Comparison of ENCODE assay signal across 15 cellular contexts in genomic region chr2:204705243-204705971, GRCh38.
DNase-seq lines count a peak whose midpoint lies in the region; TF ChIP-seq lines count a peak whose summit lies in the region.
"Had no signal": no experiment of that assay in that cellular context is flagged by ENCODE, and none has a peak within 500 bp of the region (broad histone marks: within the 10 kb centered on the region; RNA-seq: fewer than 3 reads in every experiment).

No MANE protein-coding gene starts in this region.

- no peaks in the 10 kb centered on the region for H3K27me3 ChIP-seq in Karpas-422 (ENCODE audit: low read length)
- H3K27me3 ChIP-seq: BLaER1 treated with 17β-estradiol and CSF1 and Interleukin-3, amounts not matched to agents 10 nM and 100 nM; testis had no signal

- no peaks in the 10 kb centered on the region for H3K36me3 Mint-ChIP-seq in progenitor cell of endocrine pancreas (ENCODE audit: insufficient read depth)

- no peak overlapping the region for H3K9ac ChIP-seq in Karpas-422 (ENCODE audit: low read length)
- H3K9ac ChIP-seq: BLaER1 treated with 17β-estradiol and CSF1 and Interleukin-3, amounts not matched to agents 10 nM and 100 nM had no signal

- H3K4me3 ChIP-seq in epithelial cell of proximal tubule (ENCODE audit: low read depth, low read length) (no peak overlapping the region), Karpas-422 (ENCODE audit: low read length) (no peak overlapping the region)
- H3K4me3 ChIP-seq: BLaER1 treated with 17β-estradiol and CSF1 and Interleukin-3, amounts not matched to agents 10 nM and 100 nM; GM12878; testis had no signal

- no peaks in the 10 kb centered on the region for H3K9me3 ChIP-seq in Karpas-422 (ENCODE audit: low read length)
- H3K9me3 ChIP-seq: BLaER1 treated with 17β-estradiol and CSF1 and Interleukin-3, amounts not matched to agents 10 nM and 100 nM; testis had no signal

- no peak overlapping the region for H3K4me3 Mint-ChIP-seq in progenitor cell of endocrine pancreas (ENCODE audit: low read depth)
- H3K4me3 Mint-ChIP-seq: endodermal cell had no signal

- no peaks in the 10 kb centered on the region for H3K9me2 ChIP-seq in Karpas-422 (replicated peaks; ENCODE audit: insufficient read depth, low read length)

- H2AFZ ChIP-seq in Karpas-422 (ENCODE audit: low read length), result no peak overlapping the region

- H3K27me3 Mint-ChIP-seq in progenitor cell of endocrine pancreas, result no peaks in the 10 kb centered on the region

- H3K4me1 ChIP-seq in Karpas-422 (ENCODE audit: low read length), result no peaks in the 10 kb centered on the region
- H3K4me1 ChIP-seq: BLaER1 treated with 17β-estradiol and CSF1 and Interleukin-3, amounts not matched to agents 10 nM and 100 nM; testis had no signal

- H3K9me3 Mint-ChIP-seq in progenitor cell of endocrine pancreas (ENCODE audit: low read depth), result no peaks in the 10 kb centered on the region
- H3K9me3 Mint-ChIP-seq: endodermal cell had no signal

- H3K27ac ChIP-seq in Karpas-422 (ENCODE audit: low read length), result no peak overlapping the region
- H3K27ac ChIP-seq: BLaER1 treated with 17β-estradiol and CSF1 and Interleukin-3, amounts not matched to agents 10 nM and 100 nM; testis had no signal

- TF ChIP-seq CTCF in epithelial cell of proximal tubule (conservative IDR thresholded peaks at IDR 0.05; ENCODE audit: low read depth, low read length) (no peak), progenitor cell of endocrine pancreas (IDR thresholded peaks at IDR 0.05; ENCODE audit: unreplicated experiment) (no peak)

- peaks cover 5% of the 10 kb centered on the region for H3K4me1 Mint-ChIP-seq in progenitor cell of endocrine pancreas (ENCODE audit: low read depth)
- H3K4me1 Mint-ChIP-seq: endodermal cell had no signal

- peak overlapping the region; percentile 13 for H3K27ac Mint-ChIP-seq in progenitor cell of endocrine pancreas
- H3K27ac Mint-ChIP-seq: endodermal cell had no signal

- H3K36me3 ChIP-seq in Karpas-422 (ENCODE audit: insufficient read depth, low read length), result no peaks in the 10 kb centered on the region
- H3K36me3 ChIP-seq: BLaER1 treated with 17β-estradiol and CSF1 and Interleukin-3, amounts not matched to agents 10 nM and 100 nM had no signal

- DNase-seq in H4 (ENCODE audit: low spot score) (peak; percentile 6), NCI-H524 treated with DMSO at 0.1 percent for 48 hours (lab: John Stamatoyannopoulos, UW) (peak; percentile 51), epithelial cell of proximal tubule (ENCODE audit: low read depth) (peak; percentile 74), progenitor cell of endocrine pancreas (ENCODE audit: low spot score, unreplicated experiment) (no peak), NCI-H2196 (lab: John Stamatoyannopoulos, UW; ENCODE audit: unreplicated experiment) (no peak), Karpas-422 (no peak), activated gamma-delta T cell (lab: John Stamatoyannopoulos, UW) (no peak)
- DNase-seq: activated naive CD4-positive, alpha-beta T cell; endodermal cell; MM.1S; NCI-H2171 treated with DMSO at 0.1 percent for 48 hours; posterior cingulate gyrus; testis had no signal

- no peaks in the 10 kb centered on the region for H4K20me1 ChIP-seq in Karpas-422 (ENCODE audit: insufficient read depth, low read depth, low read length)
- H4K20me1 ChIP-seq: BLaER1 treated with 17β-estradiol and CSF1 and Interleukin-3, amounts not matched to agents 10 nM and 100 nM had no signal

- no peaks in the 10 kb centered on the region for H3K79me2 ChIP-seq in Karpas-422 (ENCODE audit: low read length)

- H3K4me2 ChIP-seq in Karpas-422 (ENCODE audit: low read depth, low read length, poor library complexity, severe bottlenecking), result no peak overlapping the region
- H3K4me2 ChIP-seq: BLaER1 treated with 17β-estradiol and CSF1 and Interleukin-3, amounts not matched to agents 10 nM and 100 nM had no signal

Comparison
In these comparisons a context has a peak if more than half of its experiments do, and no peak if none do; other contexts are left out.
1. DNase-seq: peak in H4 (single experiment), NCI-H524 treated with DMSO at 0.1 percent for 48 hours (single experiment) and epithelial cell of proximal tubule (single experiment); none in progenitor cell of endocrine pancreas (single experiment), NCI-H2196 (single experiment), Karpas-422 (single experiment) and activated gamma-delta T cell (single experiment).